20 cellular contexts compared by ENCODE assay signal in genomic region chr2:30206461-30207430, GRCh38. TPM values are rescaled to one million over a fixed set of nuclear protein-coding genes. Genes with fewer than 3 reads are reported as not detected.
DNase-seq lines count a peak whose midpoint lies in the region; ATAC-seq and TF ChIP-seq lines count a peak whose summit lies in the region.
"Had no signal": no experiment of that assay in that cellular context is flagged by ENCODE, and none has a peak within 500 bp of the region (broad histone marks: within the 10 kb centered on the region; RNA-seq: fewer than 3 reads in every experiment).

No MANE protein-coding gene starts in this region.

- no peak overlapping the region for H3K4me3 Mint-ChIP-seq in activated CD8-positive, alpha-beta T cell treated with anti-CD3 and anti-CD28 coated beads for 36 hours
- H3K4me3 Mint-ChIP-seq: activated CD8-positive, alpha-beta memory T cell treated with anti-CD3 and anti-CD28 coated beads, Interleukin-2, amount 10 ng/mL, durations not matched to agents 7 days and 5 days; activated T-helper 1 cell treated with anti-CD3 and anti-CD28 coated beads, Interleukin-12 subunit alpha, Interleukin-12 subunit beta, Interleukin-2, Interleukin-4 antibody, amounts not matched to agents 30 ng/mL and 10 ng/mL and 1 ng/mL, durations not matched to agents 14 hours and 24 hours and 36 hours; effector memory CD8-positive, alpha-beta T cell; neural crest cell; stimulated activated naive CD8-positive, alpha-beta T cell treated with anti-CD3 and anti-CD28 coated beads, Interleukin-15, Interleukin-2, amounts not matched to agents 100 ng/mL and 50 ng/mL, for 24 hours had no signal

- H3K27me3 ChIP-seq in AG04450 (ENCODE audit: control insufficient read depth, insufficient read depth, low read length) (peaks cover 13% of the 10 kb centered on the region), DND-41 (ENCODE audit: insufficient read depth, low read length, poor library complexity) (no peaks in the 10 kb centered on the region)
- H3K27me3 ChIP-seq: tibial nerve had no signal

- no peak overlapping the region for H3K27ac Mint-ChIP-seq in activated CD8-positive, alpha-beta T cell treated with anti-CD3 and anti-CD28 coated beads for 36 hours
- H3K27ac Mint-ChIP-seq: activated CD8-positive, alpha-beta memory T cell treated with anti-CD3 and anti-CD28 coated beads, Interleukin-2, amount 10 ng/mL, durations not matched to agents 7 days and 5 days; activated naive CD4-positive, alpha-beta T cell treated with anti-CD3 and anti-CD28 coated beads, Interleukin-2, amount 50 U/mL, for 72 hours; activated T-helper 1 cell treated with anti-CD3 and anti-CD28 coated beads, Interleukin-12 subunit alpha, Interleukin-12 subunit beta, Interleukin-2, Interleukin-4 antibody, amounts not matched to agents 30 ng/mL and 10 ng/mL and 1 ng/mL, durations not matched to agents 14 hours and 24 hours and 36 hours; effector memory CD8-positive, alpha-beta T cell; stimulated activated naive CD8-positive, alpha-beta T cell treated with anti-CD3 and anti-CD28 coated beads, Interleukin-15, Interleukin-2, amounts not matched to agents 100 ng/mL and 50 ng/mL, for 24 hours had no signal

- no peaks in the 10 kb centered on the region for H3K36me3 Mint-ChIP-seq in activated CD8-positive, alpha-beta T cell treated with anti-CD3 and anti-CD28 coated beads for 36 hours (ENCODE audit: low read depth)
- H3K36me3 Mint-ChIP-seq: activated CD8-positive, alpha-beta memory T cell treated with anti-CD3 and anti-CD28 coated beads, Interleukin-2, amount 10 ng/mL, durations not matched to agents 7 days and 5 days; activated naive CD4-positive, alpha-beta T cell treated with anti-CD3 and anti-CD28 coated beads, Interleukin-2, amount 50 U/mL, for 72 hours had no signal

- no peak overlapping the region for H3K27ac ChIP-seq in AG04450 (ENCODE audit: low read depth, low read length)
- no peak overlapping the region for H3K27ac ChIP-seq in DND-41 (ENCODE audit: low read length)
- peak overlapping the region; percentile 90 for H3K27ac ChIP-seq in SK-N-MC
- H3K27ac ChIP-seq: esophagus squamous epithelium, tibial nerve had no signal

- ATAC-seq in DND-41 (ENCODE audit: insufficient read depth, low read depth): no peak
- ATAC-seq in activated CD8-positive, alpha-beta T cell treated with anti-CD3 and anti-CD28 coated beads for 36 hours: no peak
- no peak for ATAC-seq in HG02970 (IDR thresholded peaks at IDR 0.05; ENCODE audit: low FRiP score, unreplicated experiment)
- ATAC-seq: activated CD8-positive, alpha-beta memory T cell treated with anti-CD3 and anti-CD28 coated beads, Interleukin-2, amount 10 ng/mL, durations not matched to agents 7 days and 5 days; activated naive CD4-positive, alpha-beta T cell treated with anti-CD3 and anti-CD28 coated beads, Interleukin-2, amount 50 U/mL, for 72 hours; effector memory CD8-positive, alpha-beta T cell; left colon had no signal

- H3K9me3 ChIP-seq in AG04450 (ENCODE audit: control insufficient read depth, insufficient read depth, low read length): no peaks in the 10 kb centered on the region
- no peaks in the 10 kb centered on the region for H3K9me3 ChIP-seq in DND-41 (ENCODE audit: insufficient read depth, low read length, severe bottlenecking)
- no peaks in the 10 kb centered on the region for H3K9me3 ChIP-seq in SK-N-MC (ENCODE audit: low read depth, low read length)
- H3K9me3 ChIP-seq: esophagus squamous epithelium, tibial nerve had no signal

- no peaks in the 10 kb centered on the region for H3K36me3 ChIP-seq in DND-41 (ENCODE audit: insufficient read depth, low read length)
- H3K36me3 ChIP-seq in SK-N-MC (ENCODE audit: insufficient read depth, low read length): no peaks in the 10 kb centered on the region
- H3K36me3 ChIP-seq: esophagus squamous epithelium, tibial nerve had no signal

- H3K4me1 Mint-ChIP-seq in activated CD8-positive, alpha-beta T cell treated with anti-CD3 and anti-CD28 coated beads for 36 hours (ENCODE audit: low read depth): peaks cover 17% of the 10 kb centered on the region
- H3K4me1 Mint-ChIP-seq: neural crest cell had no signal

- CTCF ChIA-PET in AG04450 (lab: Charles Lee): interaction anchor here (0.7 to 7.2 kb wide), 12 partner anchors 10 to 505 kb away, joined by 3 to 181 read pairs (median 10); no protein-coding TSS in a partner anchor
- CTCF ChIA-PET in activated CD8-positive, alpha-beta T cell treated with anti-CD3 and anti-CD28 coated beads for 36 hours (lab: Charles Lee): interaction anchor here (1.4 to 7.1 kb wide), 8 partner anchors 14 to 503 kb away, joined by 3 to 185 read pairs (median 16); partner anchors contain the start of gene LBH

- no peaks in the 10 kb centered on the region for H3K27me3 Mint-ChIP-seq in activated CD8-positive, alpha-beta T cell treated with anti-CD3 and anti-CD28 coated beads for 36 hours
- H3K27me3 Mint-ChIP-seq: effector memory CD8-positive, alpha-beta T cell; stimulated activated naive CD8-positive, alpha-beta T cell treated with anti-CD3 and anti-CD28 coated beads, Interleukin-15, Interleukin-2, amounts not matched to agents 100 ng/mL and 50 ng/mL, for 24 hours had no signal

- H3K4me3 ChIP-seq in AG04450 (ENCODE audit: low read depth, low read length): no peak overlapping the region
- H3K4me3 ChIP-seq in DND-41 (ENCODE audit: low read depth in 1 of 2, low read length in 2 of 2): no peak overlapping the region
- H3K4me3 ChIP-seq in SK-N-MC: peak overlapping the region; percentile 61
- H3K4me3 ChIP-seq: esophagus squamous epithelium, tibial nerve had no signal

- intact Hi-C loops in activated CD8-positive, alpha-beta T cell treated with anti-CD3 and anti-CD28 coated beads for 36 hours (cut with micrococcal nuclease): no loop called here

- H3K9me3 Mint-ChIP-seq in activated CD8-positive, alpha-beta T cell treated with anti-CD3 and anti-CD28 coated beads for 36 hours: no peaks in the 10 kb centered on the region
- H3K9me3 Mint-ChIP-seq: activated naive CD4-positive, alpha-beta T cell treated with anti-CD3 and anti-CD28 coated beads, Interleukin-2, amount 50 U/mL, for 72 hours; activated T-helper 1 cell treated with anti-CD3 and anti-CD28 coated beads, Interleukin-12 subunit alpha, Interleukin-12 subunit beta, Interleukin-2, Interleukin-4 antibody, amounts not matched to agents 30 ng/mL and 10 ng/mL and 1 ng/mL, durations not matched to agents 14 hours and 24 hours and 36 hours; effector memory CD8-positive, alpha-beta T cell; neural crest cell; stimulated activated naive CD8-positive, alpha-beta T cell treated with anti-CD3 and anti-CD28 coated beads, Interleukin-15, Interleukin-2, amounts not matched to agents 100 ng/mL and 50 ng/mL, for 24 hours had no signal

- H3K9ac ChIP-seq in DND-41 (ENCODE audit: low read depth, low read length) (no peak overlapping the region), SK-N-MC (ENCODE audit: insufficient read length) (peak overlapping the region; percentile 32)

- TF ChIP-seq CTCF in AG04450 (IDR thresholded peaks at IDR 0.05; ENCODE audit: low read depth, low read length) (0 out of 2 replicates have a peak, but pooled peaks have one; percentile 7), DND-41 (IDR thresholded peaks at IDR 0.05; ENCODE audit: borderline replicate concordance, extremely low read depth, low read length, poor library complexity, severe bottlenecking) (peak; percentile 9)
- TF ChIP-seq CTCF in activated CD8-positive, alpha-beta T cell treated with anti-CD3 and anti-CD28 coated beads for 36 hours (IDR thresholded peaks at IDR 0.05): no peak

- H4K20me1 ChIP-seq in DND-41 (ENCODE audit: insufficient read depth, low read length): no peaks in the 10 kb centered on the region

- H3K4me2 ChIP-seq in DND-41 (ENCODE audit: insufficient read depth, low read length): no peak overlapping the region

- POLR2A ChIA-PET in AG04450 (lab: Yijun Ruan, JAX): interaction anchor here (1.6 kb wide), 1 partner anchor 460 kb away, joined by 4 read pairs; no protein-coding TSS in a partner anchor
- POLR2A ChIA-PET in activated CD8-positive, alpha-beta T cell treated with anti-CD3 and anti-CD28 coated beads for 36 hours (lab: Charles Lee): interaction anchor here (0.9 to 2.0 kb wide), 3 partner anchors 17 to 51 kb away, joined by 3 to 7 read pairs (median 3); no protein-coding TSS in a partner anchor

- H3K79me2 ChIP-seq in DND-41 (ENCODE audit: insufficient read depth, low read length): no peaks in the 10 kb centered on the region

- 0 out of 2 replicates have a peak, but pooled peaks cover 2% of the 10 kb centered on the region for H3K4me1 ChIP-seq in DND-41 (ENCODE audit: insufficient read depth, low read length)

- no peak overlapping the region for H2AFZ ChIP-seq in DND-41 (ENCODE audit: low read depth, low read length)

- DNase-seq in AG04450 (ENCODE audit: low read depth, low spot score) (no peak), DND-41 (no peak), SK-N-MC (ENCODE audit: low read depth, low spot score) (no peak), left kidney (ENCODE audit: low read depth, low spot score) (peak; percentile 10), NCI-H69 (lab: John Stamatoyannopoulos, UW) (no peak), COR-L47 (lab: John Stamatoyannopoulos, UW) (no peak)
- DNase-seq in activated CD8-positive, alpha-beta T cell treated with anti-CD3 and anti-CD28 coated beads for 36 hours: no peak
- DNase-seq: activated CD4-positive, alpha-beta T cell treated with anti-CD3 and anti-CD28 coated beads for 4 hours; activated CD8-positive, alpha-beta memory T cell treated with anti-CD3 and anti-CD28 coated beads, Interleukin-2, amount 10 ng/mL, durations not matched to agents 7 days and 5 days; effector memory CD8-positive, alpha-beta T cell; esophagus squamous epithelium; left colon; NCI-H1436 treated with DMSO at 0.1 percent for 48 hours; stimulated activated CD4-positive, alpha-beta T cell treated with anti-CD3 and anti-CD28 coated beads, Interleukin-4, amount 100 ng/mL, for 24 hours had no signal

RNA-seq across cellular contexts. Expression of gene LBH, which starts 24.6 kb away (rescaled TPM):
- 381 and 463 TPM in 2 replicates for polyA plus RNA-seq in AG04450 (2011; rRNA removed)
- 582 and 710 TPM in 2 replicates for polyA minus RNA-seq in AG04450 (2011; rRNA and poly(A)+ RNA removed)
- 100 to 1,000 TPM; 127 to 130 TPM for total RNA-seq in activated CD8-positive, alpha-beta T cell treated with anti-CD3 and anti-CD28 coated beads for 36 hours

RNA-seq across cellular contexts. Expression of gene YPEL5, which starts 59.9 kb away (rescaled TPM):
- 112 and 116 TPM in 2 replicates for polyA plus RNA-seq in AG04450 (2011; rRNA removed)
- 77.8 and 80.8 TPM in 2 replicates for polyA minus RNA-seq in AG04450 (2011; rRNA and poly(A)+ RNA removed)
- total RNA-seq in activated CD8-positive, alpha-beta T cell treated with anti-CD3 and anti-CD28 coated beads for 36 hours: 10 to 100 TPM; 28.0 to 28.4 TPM
